In genomic region chr18:11980555-11981382, GRCh38 we compare ENCODE assay signal across 8 cellular contexts. TPM values are rescaled to one million over a fixed set of nuclear protein-coding genes. Genes with fewer than 3 reads are reported as not detected.
DNase-seq lines count a peak whose midpoint lies in the region; ATAC-seq, FAIRE-seq and TF ChIP-seq lines count a peak whose summit lies in the region.

No MANE protein-coding gene starts in this region.

- H3K27ac ChIP-seq in H1 (ENCODE audit: low read depth, low read length) (peak overlapping the region; percentile 94), mesendoderm (ENCODE audit: low read depth, low read length) (peak overlapping the region; percentile 96)

- H3K23me2 ChIP-seq in H1 (ENCODE audit: low read depth, low read length) = peaks cover 9% of the 10 kb centered on the region

- no peak overlapping the region for H2AK5ac ChIP-seq in H1 (ENCODE audit: low read depth, low read length)
- H2AK5ac ChIP-seq in mesendoderm (ENCODE audit: low read length) = no peak overlapping the region

- POLR2A ChIA-PET in H1 (lab: Charles Lee; ENCODE audit: partially characterized antibody) = interaction anchor here (0.6 to 6.4 kb wide), 12 partner anchors 12 to 647 kb away, joined by 3 to 100 read pairs (median 4); partner anchors contain the start of gene MPPE1

- H3K14ac ChIP-seq in H1 (ENCODE audit: insufficient read length) = no peak overlapping the region

- no peak for TF ChIP-seq EP300 in H1 (IDR thresholded peaks at IDR 0.05; ENCODE audit: borderline replicate concordance in 1 of 2, low read depth in 2 of 2, low read length in 2 of 2)

- H4K5ac ChIP-seq in H1 (ENCODE audit: insufficient read length, low read depth, low read length) (peak overlapping the region; percentile 60), mesendoderm (ENCODE audit: low read length) (no peak overlapping the region)

- peaks cover 3% of the 10 kb centered on the region for H3K27me3 Mint-ChIP-seq in activated CD8-positive, alpha-beta memory T cell treated with anti-CD3 and anti-CD28 coated beads, Interleukin-2, amount 10 ng/mL, durations not matched to agents 7 days and 5 days

- H3K79me1 ChIP-seq in H1 (ENCODE audit: low read depth, low read length) (peaks cover 5% of the 10 kb centered on the region), mesendoderm (ENCODE audit: low read length) (peaks cover 15% of the 10 kb centered on the region)

- H3K9me3 Mint-ChIP-seq in activated CD8-positive, alpha-beta memory T cell treated with anti-CD3 and anti-CD28 coated beads, Interleukin-2, amount 10 ng/mL, durations not matched to agents 7 days and 5 days (ENCODE audit: low read depth) = no peaks in the 10 kb centered on the region

- peaks cover 22% of the 10 kb centered on the region for H3K4me1 Mint-ChIP-seq in activated CD8-positive, alpha-beta memory T cell treated with anti-CD3 and anti-CD28 coated beads, Interleukin-2, amount 10 ng/mL, durations not matched to agents 7 days and 5 days

- H2BK15ac ChIP-seq in H1 (ENCODE audit: low read length) = no peak overlapping the region
- H2BK15ac ChIP-seq in mesendoderm (replicated peaks; ENCODE audit: low read depth) = no peak overlapping the region

- H3K4ac ChIP-seq in H1 (replicated peaks; ENCODE audit: insufficient read length, low read depth, low read length) = no peak overlapping the region
- peak overlapping the region; percentile 27 for H3K4ac ChIP-seq in mesendoderm (ENCODE audit: low read depth, low read length)

- H2BK5ac ChIP-seq in H1 (ENCODE audit: low read depth, low read length) (peak overlapping the region; percentile 93), mesendoderm (ENCODE audit: low read length) (peak overlapping the region; percentile 1)

- CTCF ChIA-PET in activated CD8-positive, alpha-beta memory T cell treated with anti-CD3 and anti-CD28 coated beads, Interleukin-2, amount 10 ng/mL, durations not matched to agents 7 days and 5 days (lab: Charles Lee) = interaction anchor here (1.0 to 3.1 kb wide), 7 partner anchors 14 to 292 kb away, joined by 3 to 13 read pairs (median 4); no protein-coding TSS in a partner anchor
- CTCF ChIA-PET in H1 (lab: Charles Lee; ENCODE audit: partially characterized antibody) = interaction anchor here (0.7 to 4.5 kb wide), 9 partner anchors 11 to 154 kb away, joined by 3 to 42 read pairs (median 4); no protein-coding TSS in a partner anchor

- H2BK12ac ChIP-seq in H1 (ENCODE audit: low read depth, low read length) = no peak overlapping the region

- H3K4me1 ChIP-seq in H1 (replicated peaks in 1 of 4; ENCODE audit: control insufficient read depth in 3 of 4, insufficient read depth in 4 of 4, low read length in 3 of 4) (peaks cover 7 to 15% (median 9%) of the 10 kb centered on the region in 4 experiments), mesendoderm (ENCODE audit: control insufficient read depth, low read depth, low read length) (peaks cover 7% of the 10 kb centered on the region)

- H3K4me2 ChIP-seq in H1 (ENCODE audit: insufficient read depth in 1 of 2, low read depth in 2 of 2, low read length in 2 of 2) = peak overlapping the region; percentile 77 to 79
- H3K4me2 ChIP-seq in mesendoderm (ENCODE audit: low read length) = peak overlapping the region; percentile 56

- H2BK20ac ChIP-seq in H1 (ENCODE audit: low read length) = no peak overlapping the region

- peak; percentile 89 for ATAC-seq in GM19468 (IDR thresholded peaks at IDR 0.05; ENCODE audit: extremely low read depth, unreplicated experiment)
- ATAC-seq in activated CD8-positive, alpha-beta memory T cell treated with anti-CD3 and anti-CD28 coated beads, Interleukin-2, amount 10 ng/mL, durations not matched to agents 7 days and 5 days = peak; percentile 93

- H3K79me2 ChIP-seq in H1 (ENCODE audit: control insufficient read depth in 1 of 2, insufficient read depth in 2 of 2, low read length in 2 of 2) (peaks cover 6 to 34% of the 10 kb centered on the region in 2 experiments), mesendoderm (ENCODE audit: control insufficient read depth, insufficient read depth, low read length) (peaks cover 16% of the 10 kb centered on the region)

- TF ChIP-seq POLR2A in H1 (IDR thresholded peaks at IDR 0.05; ENCODE audit: control extremely low read depth in 1 of 2, low read depth in 2 of 2, low read length in 2 of 2) = peak; percentile 79 to 86

- H3K4me3 Mint-ChIP-seq in activated CD8-positive, alpha-beta memory T cell treated with anti-CD3 and anti-CD28 coated beads, Interleukin-2, amount 10 ng/mL, durations not matched to agents 7 days and 5 days = peak overlapping the region; percentile 87

- H3K18ac ChIP-seq in H1 (ENCODE audit: extremely low read depth, low read length) (peak overlapping the region; percentile 87; the same call in 1 of the 2 replicates), mesendoderm (ENCODE audit: low read length) (peak overlapping the region; percentile 92)

- H3K36me3 Mint-ChIP-seq in activated CD8-positive, alpha-beta memory T cell treated with anti-CD3 and anti-CD28 coated beads, Interleukin-2, amount 10 ng/mL, durations not matched to agents 7 days and 5 days = no peaks in the 10 kb centered on the region

- DNase-seq in COR-L47 (lab: John Stamatoyannopoulos, UW) (peak; percentile 94), HS-27A (ENCODE audit: low read depth) (peak; percentile 95), NOMO-1 (lab: John Stamatoyannopoulos, UW; ENCODE audit: unreplicated experiment in 2 of 2) (peak; percentile 98 to 99), H1 (ENCODE audit: low read depth in 1 of 2, low spot score in 2 of 2) (peak; percentile 98 to 99), mesendoderm (peak; percentile 100)
- DNase-seq in activated CD8-positive, alpha-beta memory T cell treated with anti-CD3 and anti-CD28 coated beads, Interleukin-2, amount 10 ng/mL, durations not matched to agents 7 days and 5 days = peak; percentile 98
- peak; percentile 91 for DNase-seq in stimulated activated CD8-positive, alpha-beta memory T cell treated with anti-CD3 and anti-CD28 coated beads, Interleukin-12 subunit alpha, Interleukin-12 subunit beta, amount 100 ng/mL, for 4 hours (ENCODE audit: low read depth)

- no peaks in the 10 kb centered on the region for H3K36me3 ChIP-seq in H1 (ENCODE audit: control insufficient read depth in 2 of 4, insufficient read depth in 4 of 4, low read length in 3 of 4)
- no peaks in the 10 kb centered on the region for H3K36me3 ChIP-seq in mesendoderm (ENCODE audit: control insufficient read depth, insufficient read depth, low read length)

- peaks cover 0 to 14% of the 10 kb centered on the region in 2 experiments for H4K20me1 ChIP-seq in H1 (replicated peaks in 1 of 2; ENCODE audit: control insufficient read depth in 1 of 2, insufficient read depth in 2 of 2, low read length in 2 of 2)

- 1% methylated on average over 44 of the region's 91 CpGs; no CpG with 5 or more reads in 1 of the 2 experiments for WGBS in H1 (ENCODE audit: extremely low coverage in 1 of 2, insufficient coverage in 1 of 2, insufficient read length in 1 of 2, insufficient replicate concordance in 2 of 2, low coverage in 1 of 2, low lambda C conversion rate in 2 of 2, missing lambda C conversion rate in 1 of 2), 2 experiments
- no CpG with 5 or more reads among the region's 91 CpGs for WGBS in mesendoderm (ENCODE audit: extremely low coverage, insufficient coverage, low lambda C conversion rate)

- FAIRE-seq in H1 (lab: Jason Lieb, UNC) = no peak

- H2BK120ac ChIP-seq in H1 (replicated peaks; ENCODE audit: low read depth, low read length) = no peak overlapping the region
- no peak overlapping the region for H2BK120ac ChIP-seq in mesendoderm (ENCODE audit: low read depth, low read length)

- peak overlapping the region; percentile 6 for H4K91ac ChIP-seq in H1 (replicated peaks; ENCODE audit: insufficient read length, low read length)

- H4K8ac ChIP-seq in H1 (ENCODE audit: extremely low read depth, insufficient read depth, low read length) = peak overlapping the region; percentile 95
- H4K8ac ChIP-seq in mesendoderm (ENCODE audit: low read depth, low read length) = no peak overlapping the region

- H3K23ac ChIP-seq in H1 (ENCODE audit: insufficient read length) (no peak overlapping the region), mesendoderm (ENCODE audit: low read length) (no peak overlapping the region)

- peak overlapping the region; percentile 76 for H3K27ac Mint-ChIP-seq in activated CD8-positive, alpha-beta memory T cell treated with anti-CD3 and anti-CD28 coated beads, Interleukin-2, amount 10 ng/mL, durations not matched to agents 7 days and 5 days

- H2AFZ ChIP-seq in H1 (ENCODE audit: low read length) = no peak overlapping the region

- H3K27me3 ChIP-seq in H1 (replicated peaks in 1 of 4; ENCODE audit: control insufficient read depth in 3 of 4, extremely low read depth in 1 of 4, insufficient read depth in 3 of 4, low read length in 3 of 4) (no peaks in the 10 kb centered on the region), mesendoderm (ENCODE audit: insufficient read depth, low read length, poor library complexity) (no peaks in the 10 kb centered on the region)

- H3K9me3 ChIP-seq in H1 (ENCODE audit: insufficient read depth in 2 of 2, low read depth in 1 of 2, low read length in 1 of 2) = no peaks in the 10 kb centered on the region

- peak overlapping the region; percentile 40 to 83 (median 63) for H3K4me3 ChIP-seq in H1 (ENCODE audit: extremely low read depth in 1 of 4, insufficient read depth in 2 of 4, low read depth in 3 of 4, low read length in 4 of 4)
- peak overlapping the region; percentile 44 for H3K4me3 ChIP-seq in mesendoderm (ENCODE audit: low read length)

- H3K56ac ChIP-seq in H1 (replicated peaks; ENCODE audit: insufficient read length, low read depth, low read length) (peak overlapping the region; percentile 2), mesendoderm (ENCODE audit: low read length) (peak overlapping the region; percentile 97)

- TF ChIP-seq RAD21 in H1 (IDR thresholded peaks at IDR 0.05 in 1 of 2, conservative IDR thresholded peaks at IDR 0.05 in 1 of 2; ENCODE audit: low read depth in 2 of 2, low read length in 2 of 2) = peak; percentile 12; a peak in 2 of 4 replicates

- TF ChIP-seq CTCF in H1 (IDR thresholded peaks at IDR 0.05; ENCODE audit: control extremely low read depth in 1 of 3, insufficient read depth in 1 of 3, low read depth in 1 of 3, low read length in 3 of 3) = peak in 1 of 3 experiments; percentile 13; a peak in 1 of 4 replicates

- H3K9ac ChIP-seq in H1 (replicated peaks in 1 of 4; ENCODE audit: extremely low read depth in 1 of 4, low read depth in 3 of 4, low read length in 3 of 4) = peak overlapping the region; percentile 81 to 92 (median 83)
- H3K9ac ChIP-seq in mesendoderm (ENCODE audit: low read length) = peak overlapping the region; percentile 71

RNA-seq across cellular contexts. Expression of gene IMPA2, which starts 0.5 kb away (rescaled TPM):
- 10 to 100 TPM; 14.1 to 19.1 TPM for total RNA-seq in activated CD8-positive, alpha-beta memory T cell treated with anti-CD3 and anti-CD28 coated beads, Interleukin-2, amount 10 ng/mL, durations not matched to agents 7 days and 5 days
- 135 and 140 TPM in 2 replicates for total RNA-seq in H1 (2021; fragmentation: NEBNext Ultra II Directional; extraction: Animal tissue kit (Norgen Biotek cat#: 25700))
- polyA plus RNA-seq in H1 (2011; rRNA removed) = 102 and 146 TPM in 2 replicates
- 83.6 TPM for polyA plus RNA-seq in H1 (2011; cell fraction: cytosol; rRNA removed)
- polyA plus RNA-seq in H1 (2011; cell fraction: nucleus; rRNA removed) = 162 TPM
- 132 to 157 TPM (median 152 TPM) in 4 replicates for polyA plus RNA-seq in H1 (2012, experiment 1 of 2)
- 207 TPM for polyA plus RNA-seq in H1 (2012, experiment 2 of 2)
- 90.4 TPM for polyA plus RNA-seq in H1 (2013, experiment 1 of 2)
- polyA plus RNA-seq in H1 (2013, experiment 2 of 2) = 90.8 TPM
- polyA minus RNA-seq in H1 (2011; rRNA and poly(A)+ RNA removed) = 46.3 and 73.7 TPM in 2 replicates
- 42.6 TPM for polyA minus RNA-seq in H1 (2011; cell fraction: cytosol; rRNA and poly(A)+ RNA removed)
- 46.7 TPM for polyA minus RNA-seq in H1 (2011; cell fraction: nucleus; rRNA and poly(A)+ RNA removed)
- 69.8 TPM for polyA plus RNA-seq in mesendoderm (2013, experiment 1 of 2)
- polyA plus RNA-seq in mesendoderm (2013, experiment 2 of 2) = 71.3 TPM

Comparison
In these comparisons a context has a peak if more than half of its experiments do, and no peak if none do; other contexts are left out.
1. Peak in every context shown above with its lines: DNase-seq, ATAC-seq, H3K4me3 ChIP-seq and H3K27ac ChIP-seq.